Comparison of ENCODE assay signal across 3 cellular contexts in genomic region chr12:93434305-93434704, GRCh38.
TF ChIP-seq lines count a peak whose summit lies in the region.

No MANE protein-coding gene starts in this region.

TF ChIP-seq in SK-N-SH, 30 proteins besides CTCF, POLR2A, EP300 and RAD21:
- TF ChIP-seq TEAD4 (IDR thresholded peaks at IDR 0.05; ENCODE audit: borderline replicate concordance, insufficient read depth) (no peak), FOSL2 (IDR thresholded peaks at IDR 0.05; ENCODE audit: borderline replicate concordance, low read depth) (no peak), TAF1 (IDR thresholded peaks at IDR 0.05; ENCODE audit: borderline replicate concordance, low read depth, low read length) (no peak), FOXM1 (IDR thresholded peaks at IDR 0.05; ENCODE audit: low read depth) (no peak), YY1 (IDR thresholded peaks at IDR 0.05; ENCODE audit: low read depth) (no peak), TCF12 (IDR thresholded peaks at IDR 0.05) (no peak), RCOR1 (IDR thresholded peaks at IDR 0.05; ENCODE audit: low read length) (no peak), NFIC (IDR thresholded peaks at IDR 0.05; ENCODE audit: borderline replicate concordance) (no peak), PBX3 (IDR thresholded peaks at IDR 0.05) (no peak), SMC3 (IDR thresholded peaks at IDR 0.05; ENCODE audit: low read depth, low read length) (no peak), GABPA (IDR thresholded peaks at IDR 0.05; ENCODE audit: low read depth) (no peak)
- TF ChIP-seq, protein P1, sequence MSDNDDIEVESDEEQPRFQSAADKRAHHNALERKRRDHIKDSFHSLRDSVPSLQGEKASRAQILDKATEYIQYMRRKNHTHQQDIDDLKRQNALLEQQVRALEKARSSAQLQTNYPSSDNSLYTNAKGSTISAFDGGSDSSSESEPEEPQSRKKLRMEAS (IDR thresholded peaks at IDR 0.05; ENCODE audit: low read depth): no peak
- TF ChIP-seq, protein P2, sequence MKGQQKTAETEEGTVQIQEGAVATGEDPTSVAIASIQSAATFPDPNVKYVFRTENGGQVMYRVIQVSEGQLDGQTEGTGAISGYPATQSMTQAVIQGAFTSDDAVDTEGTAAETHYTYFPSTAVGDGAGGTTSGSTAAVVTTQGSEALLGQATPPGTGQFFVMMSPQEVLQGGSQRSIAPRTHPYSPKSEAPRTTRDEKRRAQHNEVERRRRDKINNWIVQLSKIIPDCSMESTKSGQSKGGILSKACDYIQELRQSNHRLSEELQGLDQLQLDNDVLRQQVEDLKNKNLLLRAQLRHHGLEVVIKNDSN (IDR thresholded peaks at IDR 0.05; ENCODE audit: borderline replicate concordance, low read depth): no peak
- TF ChIP-seq, protein P3, sequence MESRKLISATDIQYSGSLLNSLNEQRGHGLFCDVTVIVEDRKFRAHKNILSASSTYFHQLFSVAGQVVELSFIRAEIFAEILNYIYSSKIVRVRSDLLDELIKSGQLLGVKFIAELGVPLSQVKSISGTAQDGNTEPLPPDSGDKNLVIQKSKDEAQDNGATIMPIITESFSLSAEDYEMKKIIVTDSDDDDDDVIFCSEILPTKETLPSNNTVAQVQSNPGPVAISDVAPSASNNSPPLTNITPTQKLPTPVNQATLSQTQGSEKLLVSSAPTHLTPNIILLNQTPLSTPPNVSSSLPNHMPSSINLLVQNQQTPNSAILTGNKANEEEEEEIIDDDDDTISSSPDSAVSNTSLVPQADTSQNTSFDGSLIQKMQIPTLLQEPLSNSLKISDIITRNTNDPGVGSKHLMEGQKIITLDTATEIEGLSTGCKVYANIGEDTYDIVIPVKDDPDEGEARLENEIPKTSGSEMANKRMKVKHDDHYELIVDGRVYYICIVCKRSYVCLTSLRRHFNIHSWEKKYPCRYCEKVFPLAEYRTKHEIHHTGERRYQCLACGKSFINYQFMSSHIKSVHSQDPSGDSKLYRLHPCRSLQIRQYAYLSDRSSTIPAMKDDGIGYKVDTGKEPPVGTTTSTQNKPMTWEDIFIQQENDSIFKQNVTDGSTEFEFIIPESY (IDR thresholded peaks at IDR 0.05; ENCODE audit: borderline replicate concordance, low read depth): no peak

TF ChIP-seq in SK-N-SH treated with all-trans-retinoic acid at 6 μM for 48 hours, 23 proteins besides CTCF, POLR2A, EP300 and RAD21:
- TF ChIP-seq, protein P4, sequence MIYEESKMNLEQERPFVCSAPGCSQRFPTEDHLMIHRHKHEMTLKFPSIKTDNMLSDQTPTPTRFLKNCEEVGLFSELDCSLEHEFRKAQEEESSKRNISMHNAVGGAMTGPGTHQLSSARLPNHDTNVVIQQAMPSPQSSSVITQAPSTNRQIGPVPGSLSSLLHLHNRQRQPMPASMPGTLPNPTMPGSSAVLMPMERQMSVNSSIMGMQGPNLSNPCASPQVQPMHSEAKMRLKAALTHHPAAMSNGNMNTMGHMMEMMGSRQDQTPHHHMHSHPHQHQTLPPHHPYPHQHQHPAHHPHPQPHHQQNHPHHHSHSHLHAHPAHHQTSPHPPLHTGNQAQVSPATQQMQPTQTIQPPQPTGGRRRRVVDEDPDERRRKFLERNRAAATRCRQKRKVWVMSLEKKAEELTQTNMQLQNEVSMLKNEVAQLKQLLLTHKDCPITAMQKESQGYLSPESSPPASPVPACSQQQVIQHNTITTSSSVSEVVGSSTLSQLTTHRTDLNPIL (CRISPR knock-in tag; IDR thresholded peaks at IDR 0.05; ENCODE audit: low read depth): no peak
- TF ChIP-seq ZC3H10 (CRISPR knock-in tag; IDR thresholded peaks at IDR 0.05) (no peak), ZFP3 (CRISPR knock-in tag; IDR thresholded peaks at IDR 0.05) (no peak), ARNTL (CRISPR knock-in tag; IDR thresholded peaks at IDR 0.05; ENCODE audit: borderline replicate concordance, low read depth) (no peak), ZNF565 (CRISPR knock-in tag; conservative IDR thresholded peaks at IDR 0.05; ENCODE audit: low read depth) (no peak), POU6F1 (CRISPR knock-in tag; IDR thresholded peaks at IDR 0.05; ENCODE audit: borderline replicate concordance, low read depth) (no peak), ZFP30 (CRISPR knock-in tag; IDR thresholded peaks at IDR 0.05) (no peak)

TF ChIP-seq in HepG2, 621 proteins besides CTCF, POLR2A, EP300 and RAD21:
- TF ChIP-seq ZNF225 (CRISPR knock-in tag; IDR thresholded peaks at IDR 0.05): no peak
- TF ChIP-seq ZMAT5 (CRISPR knock-in tag; IDR thresholded peaks at IDR 0.05; ENCODE audit: borderline replicate concordance, low read depth): no peak
- TF ChIP-seq ZNF83 (CRISPR knock-in tag; IDR thresholded peaks at IDR 0.05; ENCODE audit: borderline replicate concordance): no peak
- no peak for TF ChIP-seq ZNF672 (CRISPR knock-in tag; IDR thresholded peaks at IDR 0.05)
- TF ChIP-seq MLLT10 (CRISPR knock-in tag; IDR thresholded peaks at IDR 0.05): no peak
- no peak for TF ChIP-seq MLXIP (CRISPR knock-in tag; IDR thresholded peaks at IDR 0.05; ENCODE audit: borderline replicate concordance)
- TF ChIP-seq EHMT2 (IDR thresholded peaks at IDR 0.05; ENCODE audit: borderline replicate concordance, low read depth, low read length): no peak
- TF ChIP-seq PHF20 (CRISPR knock-in tag; IDR thresholded peaks at IDR 0.05): no peak
- no peak for TF ChIP-seq NBN (conservative IDR thresholded peaks at IDR 0.05)
